ENCODE assay signal across 16 cellular contexts in the genomic region with DNA sequence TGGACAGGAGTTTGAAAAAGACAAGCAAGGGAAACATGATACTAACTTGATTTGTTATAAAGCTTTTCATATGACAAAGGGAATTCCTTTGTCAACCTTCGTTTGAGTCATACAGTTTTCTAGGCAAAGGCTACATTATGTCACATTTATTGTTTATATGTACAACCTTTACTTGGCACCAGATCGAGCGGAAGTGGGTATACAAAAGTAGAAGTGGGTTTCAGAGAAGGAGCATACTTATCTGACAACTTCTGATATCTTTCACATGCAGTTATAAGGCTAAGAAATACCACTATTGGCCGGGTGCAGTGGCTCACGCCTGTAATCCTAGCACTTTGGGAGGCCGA. TPM values are rescaled to one million over a fixed set of nuclear protein-coding genes. Genes with fewer than 3 reads are reported as not detected.
DNase-seq lines count a peak whose midpoint lies in the region; ATAC-seq and TF ChIP-seq lines count a peak whose summit lies in the region.
"Had no signal": no experiment of that assay in that cellular context is flagged by ENCODE, and none has a peak within 500 bp of the region (broad histone marks: within the 10 kb centered on the region; RNA-seq: fewer than 3 reads in every experiment).

No MANE protein-coding gene starts in this region.

- no peaks in the 10 kb centered on the region for H3K36me3 Mint-ChIP-seq in natural killer cell

- POLR2A ChIA-PET in RWPE1 (lab: Yijun Ruan, JAX; ENCODE audit: low non-redundant PET), result interaction anchor here (0.6 kb wide), 1 partner anchor 318 kb away, joined by 3 read pairs; no protein-coding TSS in a partner anchor

- peak overlapping the region; percentile 14 to 22 for H3K27ac Mint-ChIP-seq in natural killer cell
- H3K27ac Mint-ChIP-seq: activated CD8-positive, alpha-beta T cell treated with anti-CD3 and anti-CD28 coated beads for 36 hours; CD4-positive, alpha-beta T cell; progenitor cell of endocrine pancreas had no signal

- no peaks in the 10 kb centered on the region for H3K27me3 Mint-ChIP-seq in natural killer cell (ENCODE audit: low read depth in 2 of 2)
- H3K27me3 Mint-ChIP-seq: activated CD8-positive, alpha-beta T cell treated with anti-CD3 and anti-CD28 coated beads for 36 hours; CD4-positive, alpha-beta T cell; progenitor cell of endocrine pancreas had no signal

- intact Hi-C loops in natural killer cell (cut with micrococcal nuclease), result no loop called here

- H3K4me3 Mint-ChIP-seq in natural killer cell, result no peak overlapping the region
- H3K4me3 Mint-ChIP-seq: activated CD8-positive, alpha-beta T cell treated with anti-CD3 and anti-CD28 coated beads for 36 hours; CD4-positive, alpha-beta T cell had no signal

- peaks cover 15 to 21% of the 10 kb centered on the region in 2 donors for H3K4me1 Mint-ChIP-seq in natural killer cell

- CTCF ChIA-PET in RWPE1 (lab: Yijun Ruan, JAX), result interaction anchor here (0.6 to 1.3 kb wide), 5 partner anchors 11 to 335 kb away, joined by 3 to 5 read pairs (median 5); a partner anchor contains a TSS

- H3K9me3 Mint-ChIP-seq in natural killer cell, result no peaks in the 10 kb centered on the region
- H3K9me3 Mint-ChIP-seq: CD4-positive, alpha-beta T cell had no signal

- DNase-seq in ELR (ENCODE audit: low read depth), result peak; percentile 91
- DNase-seq in RWPE1 (ENCODE audit: low spot score), result no peak
- DNase-seq in dermis blood vessel endothelial cell, result peak; percentile 67
- no peak for DNase-seq in natural killer cell
- no peak for DNase-seq in NCI-H1417 (lab: John Stamatoyannopoulos, UW)
- no peak for DNase-seq in NCI-H2196 treated with DMSO at 0.1 percent for 48 hours (lab: John Stamatoyannopoulos, UW; ENCODE audit: unreplicated experiment)
- DNase-seq: activated gamma-delta T cell treated with Interleukin-2 at 50 U/mL for 16 hours; CD4-positive, alpha-beta T cell; left ventricle myocardium superior had no signal

- H3K27ac ChIP-seq in RWPE1, result peak overlapping the region; percentile 33; the same call in 1 of the 2 replicates
- H3K27ac ChIP-seq: coronary artery had no signal

- TF ChIP-seq CTCF in RWPE1 (conservative IDR thresholded peaks at IDR 0.05; ENCODE audit: low read depth) (no peak), natural killer cell (IDR thresholded peaks at IDR 0.05) (no peak)

- ATAC-seq in natural killer cell (peak; percentile 21 to 80 (median 43)), GM21381 (IDR thresholded peaks at IDR 0.05; ENCODE audit: unreplicated experiment) (no peak), HG02623 (IDR thresholded peaks at IDR 0.05; ENCODE audit: unreplicated experiment) (no peak)

RNA-seq across cellular contexts. Expression of a gene that starts 11.0 kb away (rescaled TPM):
- 7.3 and 7.9 TPM in 2 replicates for total RNA-seq in dermis blood vessel endothelial cell
- total RNA-seq in natural killer cell, result 10 to 100 TPM; 19.4 to 25.8 (median 22.3) TPM

RNA-seq across cellular contexts. Expression of a gene that starts 54.7 kb away (rescaled TPM):
- not detected in 2 replicates for total RNA-seq in dermis blood vessel endothelial cell
- not detected for total RNA-seq in natural killer cell
- total RNA-seq: activated CD8-positive, alpha-beta T cell treated with anti-CD3 and anti-CD28 coated beads for 36 hours; CD4-positive, alpha-beta T cell; glomerular endothelial cell; T-helper 2 cell treated with Interferon-gamma antibody and Interleukin-4, amounts not matched to agents 100 ng/mL and 5 ng/mL, for 36 hours had no signal

Comparison
In these comparisons a context has a peak if more than half of its experiments do, and no peak if none do; other contexts are left out.
1. DNase-seq: peak in ELR (single experiment) and dermis blood vessel endothelial cell (single experiment); none in RWPE1 (single experiment), natural killer cell (single experiment), NCI-H1417 (0 of 3) and NCI-H2196 treated with DMSO at 0.1 percent for 48 hours (single experiment).
2. ATAC-seq: peak in natural killer cell (3 of 3); none in GM21381 (single experiment) and HG02623 (single experiment).